8 cellular contexts compared by ENCODE assay signal in the genomic region with DNA sequence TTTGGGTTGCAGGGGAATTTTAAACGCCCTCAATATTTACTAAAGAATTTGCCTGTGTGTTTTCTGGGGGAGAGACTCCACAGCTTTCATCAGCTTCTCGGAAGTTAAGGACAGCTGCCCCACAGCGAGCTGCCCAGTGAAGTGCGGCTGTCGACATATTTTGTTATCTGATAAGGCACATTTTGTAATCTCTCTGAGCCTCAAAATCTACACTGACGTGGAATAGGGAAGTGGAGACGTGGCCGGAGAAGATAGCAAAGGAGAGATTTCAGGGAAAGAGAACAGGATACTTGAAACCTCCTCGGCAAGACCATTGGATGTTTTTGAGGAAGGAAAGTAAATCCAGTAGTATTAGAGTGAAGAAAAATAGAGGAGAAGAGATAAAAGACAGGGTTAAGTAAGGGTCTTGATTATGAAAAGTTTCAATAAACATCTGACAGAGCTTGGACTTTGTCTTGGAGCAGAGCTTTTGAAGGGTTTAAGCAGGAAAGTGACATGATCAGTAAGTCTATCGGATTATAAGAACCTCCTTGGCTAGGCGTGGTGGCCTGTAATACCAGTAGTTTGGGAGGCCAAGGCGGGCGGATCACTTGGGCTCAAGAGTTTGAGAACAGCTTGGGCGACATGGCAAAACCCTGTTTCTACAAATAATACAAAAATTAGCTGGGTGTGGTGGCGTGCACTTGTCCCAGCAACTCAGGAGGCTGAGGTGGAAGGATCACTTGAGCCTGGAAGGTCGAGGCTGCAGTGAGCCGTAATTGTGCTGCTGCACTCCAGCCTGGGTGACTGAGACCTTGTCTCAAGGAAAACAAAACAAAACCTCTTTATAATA. TPM values are rescaled to one million over a fixed set of nuclear protein-coding genes. Genes with fewer than 3 reads are reported as not detected.
DNase-seq lines count a peak whose midpoint lies in the region; ATAC-seq and TF ChIP-seq lines count a peak whose summit lies in the region.

No MANE protein-coding gene starts in this region.

- H3K4me1 ChIP-seq in fibroblast of lung (ENCODE audit: control insufficient read depth, extremely low read depth, insufficient read depth, low read length), result peaks cover 5% of the 10 kb centered on the region
- H3K4me1 ChIP-seq in neutrophil (ENCODE audit: control insufficient read depth in 1 of 2, insufficient read depth in 1 of 2, low read depth in 1 of 2, low read length in 1 of 2), result peaks cover 17% of the 10 kb centered on the region in 2 experiments

- H3K36me3 ChIP-seq in fibroblast of lung (ENCODE audit: control insufficient read depth, insufficient read depth, low read length), result no peaks in the 10 kb centered on the region
- H3K36me3 ChIP-seq in neutrophil, result no peaks in the 10 kb centered on the region

- H3K27me3 ChIP-seq in fibroblast of lung (ENCODE audit: control insufficient read depth, insufficient read depth, low read length) (no peaks in the 10 kb centered on the region), neutrophil (peaks cover 5% of the 10 kb centered on the region)

- H3K4me3 Mint-ChIP-seq in T-helper 17 cell, result peak overlapping the region; percentile 91

- no peaks in the 10 kb centered on the region for H3K36me3 Mint-ChIP-seq in T-helper 17 cell (ENCODE audit: low read depth)

- peak overlapping the region; percentile 91 for H3K4me2 ChIP-seq in fibroblast of lung (ENCODE audit: extremely low read depth, insufficient read depth, low read length)

- ATAC-seq in GM19328 (IDR thresholded peaks at IDR 0.05; ENCODE audit: unreplicated experiment) (peak; percentile 6), HG03457 (IDR thresholded peaks at IDR 0.05; ENCODE audit: unreplicated experiment) (peak; percentile 6), T-helper 17 cell (no peak)

- no peaks in the 10 kb centered on the region for H3K9me3 ChIP-seq in T-helper 17 cell (ENCODE audit: control insufficient read depth, low read length, poor library complexity, severe bottlenecking)
- H3K9me3 ChIP-seq in fibroblast of lung (ENCODE audit: control insufficient read depth, insufficient read depth, low read depth, low read length), result no peaks in the 10 kb centered on the region
- no peaks in the 10 kb centered on the region for H3K9me3 ChIP-seq in neutrophil

- no peak overlapping the region for H2AFZ ChIP-seq in fibroblast of lung (ENCODE audit: low read length)

- H3K79me2 ChIP-seq in fibroblast of lung (ENCODE audit: control insufficient read depth, insufficient read depth, low read length), result peaks cover 22% of the 10 kb centered on the region

- no peaks in the 10 kb centered on the region for H4K20me1 ChIP-seq in fibroblast of lung (ENCODE audit: control insufficient read depth, extremely low read depth, insufficient read depth, low read length)

- no peaks in the 10 kb centered on the region for H3K27me3 Mint-ChIP-seq in T-helper 17 cell

- DNase-seq in AG08396 (ENCODE audit: low spot score) (peak; percentile 57), T-helper 17 cell (no peak), fibroblast of lung (ENCODE audit: low read depth in 2 of 2) (peak; percentile 77 to 80), HCEC 1CT (no peak)
- DNase-seq in central memory CD4-positive, alpha-beta T cell, result no peak

- H3K27ac Mint-ChIP-seq in T-helper 17 cell, result peak overlapping the region; percentile 97

- H3K4me3 ChIP-seq in fibroblast of lung (replicated peaks in 1 of 4; ENCODE audit: control extremely low read depth in 1 of 4, insufficient read depth in 1 of 4, low read depth in 3 of 4, low read length in 4 of 4), result peak overlapping the region; percentile 79 to 97 (median 92)
- peak overlapping the region; percentile 89 to 93 for H3K4me3 ChIP-seq in neutrophil (ENCODE audit: low read depth in 1 of 2, low read length in 1 of 2)

- H3K4me1 Mint-ChIP-seq in T-helper 17 cell, result peaks cover 14% of the 10 kb centered on the region

- H3K27ac ChIP-seq in fibroblast of lung (ENCODE audit: insufficient read depth, low read length) (peak overlapping the region; percentile 91), neutrophil (peak overlapping the region; percentile 92)

- TF ChIP-seq CTCF in fibroblast of lung (conservative IDR thresholded peaks at IDR 0.05 in 1 of 2, IDR thresholded peaks at IDR 0.05 in 1 of 2; ENCODE audit: low read depth in 1 of 2, low read length in 2 of 2) (no peak), neutrophil (IDR thresholded peaks at IDR 0.05) (no peak)

- peak overlapping the region; percentile 83 for H3K9ac ChIP-seq in fibroblast of lung (ENCODE audit: insufficient read depth, low read length)

RNA-seq across cellular contexts. Expression of gene POLR3B, which starts 1.1 kb away (rescaled TPM):
- 1 to 10 TPM; 4.0 to 9.2 TPM for total RNA-seq in T-helper 17 cell
- total RNA-seq in fibroblast of lung, result 9.0 and 9.9 TPM in 2 replicates
- 13.6 and 14.1 TPM in 2 replicates for polyA plus RNA-seq in fibroblast of lung
- 10.4 TPM in 2 replicates for polyA plus RNA-seq in fibroblast of lung (2012)
- 2.9 and 7.8 TPM in 2 replicates for polyA minus RNA-seq in fibroblast of lung (ENCODE audit: low replicate concordance)

RNA-seq across cellular contexts. Expression of gene TCP11L2, which starts 56.1 kb away (rescaled TPM):
- total RNA-seq in T-helper 17 cell, result 100 to 1,000 TPM; 134 to 148 TPM
- 48.0 and 82.6 TPM in 2 replicates for total RNA-seq in fibroblast of lung
- polyA plus RNA-seq in fibroblast of lung, result 9.9 and 23.6 TPM in 2 replicates
- 3.9 and 9.2 TPM in 2 replicates for polyA plus RNA-seq in fibroblast of lung (2012)
- 28.0 and 28.8 TPM in 2 replicates for polyA minus RNA-seq in fibroblast of lung (ENCODE audit: low replicate concordance)

Comparison
In these comparisons a context has a peak if more than half of its experiments do, and no peak if none do; other contexts are left out.
1. DNase-seq: peak in AG08396 (single experiment) and fibroblast of lung (2 of 2); none in T-helper 17 cell (0 of 3), HCEC 1CT (single experiment) and central memory CD4-positive, alpha-beta T cell (single experiment).